In the genomic region with DNA sequence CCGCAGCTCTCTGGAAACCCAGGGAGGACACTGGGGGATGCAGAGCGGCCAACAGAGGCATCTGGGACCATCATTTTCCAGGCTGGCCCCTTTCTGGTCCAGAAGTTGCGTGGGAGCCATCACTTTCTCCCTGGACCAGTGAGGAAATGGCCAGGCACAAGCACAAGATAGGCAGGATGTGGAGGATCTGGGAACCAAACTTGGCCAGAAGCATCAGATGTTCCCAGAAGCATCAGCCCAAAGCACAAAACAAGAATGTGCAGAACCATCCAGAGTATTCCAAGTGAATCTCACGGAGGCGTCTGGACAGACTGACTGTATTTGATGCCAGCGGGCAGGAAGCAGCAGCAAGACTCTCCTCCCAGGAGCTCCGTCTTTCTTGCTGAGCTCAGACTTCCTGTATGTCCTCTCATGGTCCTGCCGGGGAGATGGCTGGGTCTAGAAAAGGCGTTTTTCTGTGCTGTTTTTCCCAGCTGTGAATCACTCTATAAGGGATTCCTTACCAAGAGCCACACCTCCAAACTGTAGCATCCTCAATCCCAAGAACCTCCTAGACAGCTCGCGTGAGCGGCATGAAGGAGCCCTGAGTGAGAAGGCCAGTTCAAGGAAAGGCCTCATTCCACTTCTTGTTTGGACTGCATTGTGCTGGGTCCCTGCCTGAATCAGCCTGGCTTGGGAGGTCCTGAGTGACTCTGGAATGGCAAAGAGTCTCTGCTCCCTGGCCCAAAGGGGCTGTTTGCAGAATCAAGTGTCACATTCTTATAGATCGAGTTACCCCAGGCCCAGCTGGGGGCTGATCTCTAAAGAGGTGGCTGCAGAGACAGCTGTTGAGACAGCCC, we compare ENCODE assay signal across 2 cellular contexts.
TF ChIP-seq lines count a peak whose summit lies in the region.

No MANE protein-coding gene starts in this region.

TF ChIP-seq in SK-N-SH, 30 proteins besides CTCF, POLR2A, EP300 and RAD21 (continued from another document):
- TF ChIP-seq, protein P1, sequence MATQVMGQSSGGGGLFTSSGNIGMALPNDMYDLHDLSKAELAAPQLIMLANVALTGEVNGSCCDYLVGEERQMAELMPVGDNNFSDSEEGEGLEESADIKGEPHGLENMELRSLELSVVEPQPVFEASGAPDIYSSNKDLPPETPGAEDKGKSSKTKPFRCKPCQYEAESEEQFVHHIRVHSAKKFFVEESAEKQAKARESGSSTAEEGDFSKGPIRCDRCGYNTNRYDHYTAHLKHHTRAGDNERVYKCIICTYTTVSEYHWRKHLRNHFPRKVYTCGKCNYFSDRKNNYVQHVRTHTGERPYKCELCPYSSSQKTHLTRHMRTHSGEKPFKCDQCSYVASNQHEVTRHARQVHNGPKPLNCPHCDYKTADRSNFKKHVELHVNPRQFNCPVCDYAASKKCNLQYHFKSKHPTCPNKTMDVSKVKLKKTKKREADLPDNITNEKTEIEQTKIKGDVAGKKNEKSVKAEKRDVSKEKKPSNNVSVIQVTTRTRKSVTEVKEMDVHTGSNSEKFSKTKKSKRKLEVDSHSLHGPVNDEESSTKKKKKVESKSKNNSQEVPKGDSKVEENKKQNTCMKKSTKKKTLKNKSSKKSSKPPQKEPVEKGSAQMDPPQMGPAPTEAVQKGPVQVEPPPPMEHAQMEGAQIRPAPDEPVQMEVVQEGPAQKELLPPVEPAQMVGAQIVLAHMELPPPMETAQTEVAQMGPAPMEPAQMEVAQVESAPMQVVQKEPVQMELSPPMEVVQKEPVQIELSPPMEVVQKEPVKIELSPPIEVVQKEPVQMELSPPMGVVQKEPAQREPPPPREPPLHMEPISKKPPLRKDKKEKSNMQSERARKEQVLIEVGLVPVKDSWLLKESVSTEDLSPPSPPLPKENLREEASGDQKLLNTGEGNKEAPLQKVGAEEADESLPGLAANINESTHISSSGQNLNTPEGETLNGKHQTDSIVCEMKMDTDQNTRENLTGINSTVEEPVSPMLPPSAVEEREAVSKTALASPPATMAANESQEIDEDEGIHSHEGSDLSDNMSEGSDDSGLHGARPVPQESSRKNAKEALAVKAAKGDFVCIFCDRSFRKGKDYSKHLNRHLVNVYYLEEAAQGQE (IDR thresholded peaks at IDR 0.05; ENCODE audit: low read depth, low read length), result no peak
- TF ChIP-seq FOXM1 (IDR thresholded peaks at IDR 0.05; ENCODE audit: low read depth), result no peak

TF ChIP-seq in SK-N-SH treated with all-trans-retinoic acid at 6 μM for 48 hours, 23 proteins besides CTCF, POLR2A, EP300 and RAD21 (continued from another document):
- TF ChIP-seq, protein P2, sequence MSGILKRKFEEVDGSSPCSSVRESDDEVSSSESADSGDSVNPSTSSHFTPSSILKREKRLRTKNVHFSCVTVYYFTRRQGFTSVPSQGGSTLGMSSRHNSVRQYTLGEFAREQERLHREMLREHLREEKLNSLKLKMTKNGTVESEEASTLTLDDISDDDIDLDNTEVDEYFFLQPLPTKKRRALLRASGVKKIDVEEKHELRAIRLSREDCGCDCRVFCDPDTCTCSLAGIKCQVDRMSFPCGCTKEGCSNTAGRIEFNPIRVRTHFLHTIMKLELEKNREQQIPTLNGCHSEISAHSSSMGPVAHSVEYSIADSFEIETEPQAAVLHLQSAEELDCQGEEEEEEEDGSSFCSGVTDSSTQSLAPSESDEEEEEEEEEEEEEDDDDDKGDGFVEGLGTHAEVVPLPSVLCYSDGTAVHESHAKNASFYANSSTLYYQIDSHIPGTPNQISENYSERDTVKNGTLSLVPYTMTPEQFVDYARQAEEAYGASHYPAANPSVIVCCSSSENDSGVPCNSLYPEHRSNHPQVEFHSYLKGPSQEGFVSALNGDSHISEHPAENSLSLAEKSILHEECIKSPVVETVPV (CRISPR knock-in tag; IDR thresholded peaks at IDR 0.05), result no peak
- TF ChIP-seq ARNTL (CRISPR knock-in tag; IDR thresholded peaks at IDR 0.05; ENCODE audit: borderline replicate concordance, low read depth) (no peak), ZNF70 (CRISPR knock-in tag; IDR thresholded peaks at IDR 0.05) (no peak), ESRRG (CRISPR knock-in tag; IDR thresholded peaks at IDR 0.05) (no peak)
- TF ChIP-seq, protein P3, sequence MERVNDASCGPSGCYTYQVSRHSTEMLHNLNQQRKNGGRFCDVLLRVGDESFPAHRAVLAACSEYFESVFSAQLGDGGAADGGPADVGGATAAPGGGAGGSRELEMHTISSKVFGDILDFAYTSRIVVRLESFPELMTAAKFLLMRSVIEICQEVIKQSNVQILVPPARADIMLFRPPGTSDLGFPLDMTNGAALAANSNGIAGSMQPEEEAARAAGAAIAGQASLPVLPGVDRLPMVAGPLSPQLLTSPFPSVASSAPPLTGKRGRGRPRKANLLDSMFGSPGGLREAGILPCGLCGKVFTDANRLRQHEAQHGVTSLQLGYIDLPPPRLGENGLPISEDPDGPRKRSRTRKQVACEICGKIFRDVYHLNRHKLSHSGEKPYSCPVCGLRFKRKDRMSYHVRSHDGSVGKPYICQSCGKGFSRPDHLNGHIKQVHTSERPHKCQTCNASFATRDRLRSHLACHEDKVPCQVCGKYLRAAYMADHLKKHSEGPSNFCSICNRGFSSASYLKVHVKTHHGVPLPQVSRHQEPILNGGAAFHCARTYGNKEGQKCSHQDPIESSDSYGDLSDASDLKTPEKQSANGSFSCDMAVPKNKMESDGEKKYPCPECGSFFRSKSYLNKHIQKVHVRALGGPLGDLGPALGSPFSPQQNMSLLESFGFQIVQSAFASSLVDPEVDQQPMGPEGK (CRISPR knock-in tag; IDR thresholded peaks at IDR 0.05; ENCODE audit: borderline replicate concordance), result no peak
